In genomic region chr6:26272171-26272631, GRCh38 we compare ENCODE assay signal across 8 cellular contexts.
DNase-seq lines count a peak whose midpoint lies in the region; ATAC-seq and TF ChIP-seq lines count a peak whose summit lies in the region.

No MANE protein-coding gene starts in this region.

- H3K4me3 ChIP-seq in ACC112 (ENCODE audit: low read depth, low read length) (peak overlapping the region; percentile 78), fibroblast of pulmonary artery (replicated peaks; ENCODE audit: low read depth, low read length) (peak overlapping the region; percentile 66), osteoblast (ENCODE audit: insufficient read depth, low read length) (peak overlapping the region; percentile 85)

- no peaks in the 10 kb centered on the region for H3K36me3 ChIP-seq in ACC112 (ENCODE audit: insufficient read depth, low read length)
- no peaks in the 10 kb centered on the region for H3K36me3 ChIP-seq in osteoblast (ENCODE audit: insufficient read depth, low read length)

- ATAC-seq in GM19025 (IDR thresholded peaks at IDR 0.05; ENCODE audit: low read depth, unreplicated experiment) (peak; percentile 18), GM21737 (IDR thresholded peaks at IDR 0.05; ENCODE audit: unreplicated experiment) (no peak)

- H3K9me3 ChIP-seq in osteoblast (ENCODE audit: low read depth, low read length) = no peaks in the 10 kb centered on the region

- H2AFZ ChIP-seq in ACC112 (ENCODE audit: low read length, unreplicated experiment) = peak overlapping the region; percentile 66
- peak overlapping the region; percentile 93 for H2AFZ ChIP-seq in osteoblast (ENCODE audit: low read length)

- H3K27ac ChIP-seq in ACC112 (ENCODE audit: low read depth, low read length) (peak overlapping the region; percentile 36), osteoblast (ENCODE audit: low read depth, low read length) (peak overlapping the region; percentile 92)

- DNase-seq in HUDEP-2 (lab: John Stamatoyannopoulos, UW; ENCODE audit: unreplicated experiment in 76 of 76) (peak in 46 of 76 experiments; percentile 23 to 79 (median 50)), activated T-cell treated with anti-CD3 and anti-CD28 coated beads for 24 hours (ENCODE audit: low read depth) (peak; percentile 19), fibroblast of pulmonary artery (ENCODE audit: low read depth) (no peak), osteoblast (ENCODE audit: insufficient read length, low spot score, missing footprints) (peak; percentile 17), KBM-7 (no peak)

- H3K27me3 ChIP-seq in ACC112 (ENCODE audit: insufficient read depth, low read length) = peaks cover 18% of the 10 kb centered on the region; the same call in 1 of the 2 replicates
- no peaks in the 10 kb centered on the region for H3K27me3 ChIP-seq in osteoblast (ENCODE audit: insufficient read depth, low read length)

- H3K4me2 ChIP-seq in osteoblast (ENCODE audit: insufficient read depth, low read length) = peak overlapping the region; percentile 96

- no peaks in the 10 kb centered on the region for H4K20me1 ChIP-seq in osteoblast (ENCODE audit: insufficient read depth, low read length)

- H3K79me2 ChIP-seq in ACC112 (ENCODE audit: control insufficient read depth, insufficient read depth, low read length, unreplicated experiment) (no peaks in the 10 kb centered on the region), osteoblast (ENCODE audit: insufficient read depth, low read length) (no peaks in the 10 kb centered on the region)

- TF ChIP-seq CTCF in fibroblast of pulmonary artery (IDR thresholded peaks at IDR 0.05; ENCODE audit: low read length, missing control alignments) = no peak
- no peak for TF ChIP-seq CTCF in osteoblast (IDR thresholded peaks at IDR 0.05; ENCODE audit: extremely low read depth, low read depth, low read length)

- H3K4me1 ChIP-seq in ACC112 (ENCODE audit: control insufficient read depth, insufficient read depth, low read length, unreplicated experiment) (peaks cover 3% of the 10 kb centered on the region), osteoblast (ENCODE audit: insufficient read depth, low read length) (peaks cover 29% of the 10 kb centered on the region)

- in situ Hi-C loops in KBM-7 (cut with MboI; ENCODE audit: low pct_unique_long_range_greater_than_20kb, low sequenced_read_pairs) = no loop called here

Comparison
In these comparisons a context has a peak if more than half of its experiments do, and no peak if none do; other contexts are left out.
1. DNase-seq: peak in HUDEP-2 (46 of 76), activated T-cell treated with anti-CD3 and anti-CD28 coated beads for 24 hours (single experiment) and osteoblast (single experiment); none in fibroblast of pulmonary artery (single experiment) and KBM-7 (single experiment).
2. Peak in every context shown above with its lines, with median percentiles within 50 percentile points of each other: H3K4me3 ChIP-seq.